Comparison of ENCODE assay signal across 24 cellular contexts in genomic region chr6:88074791-88075190, GRCh38. TPM values are rescaled to one million over a fixed set of nuclear protein-coding genes. Genes with fewer than 3 reads are reported as not detected.
"Had no signal": no experiment of that assay in that cellular context is flagged by ENCODE, and none has a peak within 500 bp of the region (broad histone marks: within the 10 kb centered on the region; RNA-seq: fewer than 3 reads in every experiment).

No MANE protein-coding gene starts in this region.

- H3K4me1 ChIP-seq: SJSA1 had no signal

- ATAC-seq: HepG2 had no signal

- H3K27ac ChIP-seq: SJSA1 had no signal

- H3K27me3 ChIP-seq: MG63 had no signal

- H3K4me3 ChIP-seq: MG63, SJSA1 had no signal

- H3K36me3 ChIP-seq: MG63, SJSA1 had no signal

- FAIRE-seq: HepG2, RCC 7860 had no signal

- DNase-seq: IMR-90, Karpas-422, KG1, MG63, NCI-H1092, NCI-H1105 treated with DMSO at 0.1 percent for 48 hours, NCI-H1436, NCI-H187, NCI-H2029, NCI-H2081 treated with DMSO at 0.1 percent for 48 hours, NCI-H2171, NCI-H226, NCI-H446, NCI-H510A, NCI-H524 treated with DMSO at 0.1 percent for 48 hours, NCI-H69, NCI-H774, Right ventricle myocardium superior, RPMI8226, SIG-M5 had no signal

- H3K9me3 ChIP-seq: SJSA1 had no signal

RNA-seq across cellular contexts. Expression of gene SPACA1, which starts 27.1 kb away (rescaled TPM):
- total RNA-seq: HepG2, HT1080, IMR-90, Right ventricle myocardium superior, SJSA1 had no signal
- polyA plus RNA-seq: IMR-90 had no signal
